In the genomic region with DNA sequence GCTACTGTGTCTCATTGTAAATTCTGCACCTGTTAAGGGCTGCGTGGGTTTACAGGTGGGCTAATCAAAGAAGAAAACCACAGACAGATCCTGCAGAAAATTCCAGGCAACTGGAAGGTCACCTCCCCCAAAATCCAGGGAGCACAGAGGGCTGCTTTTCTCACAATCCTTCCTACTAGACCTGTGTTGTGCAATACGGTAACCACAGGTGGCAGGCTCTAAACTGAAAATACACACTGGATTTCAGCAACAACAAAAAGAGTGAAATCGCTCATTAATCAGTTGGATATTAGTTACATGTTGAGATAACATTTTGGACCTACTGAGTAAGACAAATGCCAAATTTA, we compare ENCODE assay signal across 16 cellular contexts.
DNase-seq lines count a peak whose midpoint lies in the region; ATAC-seq, FAIRE-seq and TF ChIP-seq lines count a peak whose summit lies in the region.
"Had no signal": no experiment of that assay in that cellular context is flagged by ENCODE, and none has a peak within 500 bp of the region (broad histone marks: within the 10 kb centered on the region; RNA-seq: fewer than 3 reads in every experiment).

No MANE protein-coding gene starts in this region.

- H3K4me1 ChIP-seq in OCI-LY3 (ENCODE audit: low read length), result peaks cover 23% of the 10 kb centered on the region
- no peaks in the 10 kb centered on the region for H3K4me1 ChIP-seq in endodermal cell (ENCODE audit: control insufficient read depth, insufficient read depth, low read length)
- peaks cover 0 to 3% (median 0%) of the 10 kb centered on the region in 3 donors for H3K4me1 ChIP-seq in pancreas
- peaks cover 0 to 14% (median 3%) of the 10 kb centered on the region in 3 donors for H3K4me1 ChIP-seq in esophagus squamous epithelium
- H3K4me1 ChIP-seq: foreskin keratinocyte had no signal

- H3K9me3 ChIP-seq in OCI-LY3 (ENCODE audit: insufficient read depth, low read length) (no peaks in the 10 kb centered on the region), endodermal cell (ENCODE audit: control insufficient read depth, low read length) (no peaks in the 10 kb centered on the region), pancreas (no peaks in the 10 kb centered on the region), esophagus squamous epithelium (no peaks in the 10 kb centered on the region)

- TF ChIP-seq CTCF in OCI-LY3 (IDR thresholded peaks at IDR 0.05; ENCODE audit: low read depth, low read length), result no peak
- no peak for TF ChIP-seq CTCF in endodermal cell (conservative IDR thresholded peaks at IDR 0.05)
- no peak for TF ChIP-seq CTCF in pancreas (IDR thresholded peaks at IDR 0.05)
- TF ChIP-seq CTCF in esophagus squamous epithelium (IDR thresholded peaks at IDR 0.05), result no peak

- no peaks in the 10 kb centered on the region for H3K79me2 ChIP-seq in OCI-LY3 (ENCODE audit: low read length)

- ATAC-seq in pancreas (peak in 3 of 4 donors; percentile 53 to 56 (median 55)), left ventricle myocardium superior (no peak)

- no peak for FAIRE-seq in pancreas (lab: Jason Lieb, UNC)

- no peaks in the 10 kb centered on the region for H4K20me1 ChIP-seq in OCI-LY3 (ENCODE audit: insufficient read depth, low read length)

- peaks cover 13% of the 10 kb centered on the region for H3K4me1 Mint-ChIP-seq in endodermal cell

- 60 to 82% methylated on average over 2 to 3 of the region's 3 CpGs for WGBS in endodermal cell (ENCODE audit: insufficient coverage in 1 of 2, insufficient read length in 1 of 2), 2 experiments
- 43 to 47% methylated on average over 3 of the region's 3 CpGs for WGBS in pancreas, 2 donors
- 73 to 77% methylated on average over 3 of the region's 3 CpGs for WGBS in esophagus squamous epithelium, 2 donors

- TF ChIP-seq POLR2A in esophagus squamous epithelium (IDR thresholded peaks at IDR 0.05), result no peak

- peaks cover 2% of the 10 kb centered on the region for H3K27me3 Mint-ChIP-seq in endodermal cell (ENCODE audit: insufficient read depth)
- H3K27me3 Mint-ChIP-seq: stimulated activated naive CD8-positive, alpha-beta T cell treated with anti-CD3 and anti-CD28 coated beads, Interleukin-15, amount 100 ng/mL, for 72 hours had no signal

- no peak overlapping the region for H3K4me3 ChIP-seq in OCI-LY3 (ENCODE audit: low read length)
- no peak overlapping the region for H3K4me3 ChIP-seq in endodermal cell (ENCODE audit: low read length)
- H3K4me3 ChIP-seq in pancreas, result no peak overlapping the region
- H3K4me3 ChIP-seq in esophagus squamous epithelium, result no peak overlapping the region

- DNase-seq in NCI-H1694 (lab: John Stamatoyannopoulos, UW) (peak; percentile 5), NCI-H1694 treated with DMSO at 0.1 percent for 48 hours (lab: John Stamatoyannopoulos, UW) (no peak), endodermal cell (no peak), pancreas (no peak), left ventricle myocardium superior (no peak), esophagus squamous epithelium (lab: John Stamatoyannopoulos, UW) (no peak), superior temporal gyrus (ENCODE audit: extremely low spot score) (no peak)

- H3K27ac ChIP-seq in OCI-LY3 (ENCODE audit: low read length) (no peak overlapping the region), endodermal cell (ENCODE audit: low read depth, low read length) (no peak overlapping the region), pancreas (no peak overlapping the region), esophagus squamous epithelium (no peak overlapping the region)
- H3K27ac ChIP-seq: C4-2B, epithelial cell of prostate, foreskin keratinocyte had no signal

- H3K4me2 ChIP-seq in OCI-LY3 (ENCODE audit: low read length), result peak overlapping the region; percentile 47

- intact Hi-C loops in pancreas (cut with DNase I) (loop anchor here in 2 of 3 donors (5.0 to 10.0 kb wide), 3 partner anchors 191 to 421 kb away; no protein-coding TSS in a partner anchor), left ventricle myocardium superior (cut with micrococcal nuclease) (loop anchor here (5.0 to 10.0 kb wide), 3 partner anchors 178 to 408 kb away; no protein-coding TSS in a partner anchor), esophagus squamous epithelium (cut with DNase I) (loop anchor here (5.0 kb wide), 2 partner anchors 181 to 406 kb away; no protein-coding TSS in a partner anchor)

- H3K36me3 Mint-ChIP-seq in endodermal cell (ENCODE audit: low read depth), result no peaks in the 10 kb centered on the region
- H3K36me3 Mint-ChIP-seq: activated CD8-positive, alpha-beta memory T cell treated with anti-CD3 and anti-CD28 coated beads, Interleukin-2, amount 10 ng/mL, durations not matched to agents 7 days and 5 days; naive thymus-derived CD8-positive, alpha-beta T cell; type B pancreatic cell had no signal

- no peak overlapping the region for H3K9ac ChIP-seq in OCI-LY3 (ENCODE audit: low read length)
- H3K9ac ChIP-seq in endodermal cell (ENCODE audit: extremely low read depth, low read length, poor library complexity, severe bottlenecking), result no peak overlapping the region

- no peaks in the 10 kb centered on the region for H3K36me3 ChIP-seq in OCI-LY3 (replicated peaks; ENCODE audit: low read depth, low read length)
- no peaks in the 10 kb centered on the region for H3K36me3 ChIP-seq in endodermal cell (ENCODE audit: control insufficient read depth, insufficient read depth, low read length)
- H3K36me3 ChIP-seq in pancreas, result no peaks in the 10 kb centered on the region
- no peaks in the 10 kb centered on the region for H3K36me3 ChIP-seq in esophagus squamous epithelium

- H3K9me3 Mint-ChIP-seq in endodermal cell, result no peaks in the 10 kb centered on the region
- H3K9me3 Mint-ChIP-seq: naive thymus-derived CD8-positive, alpha-beta T cell; stimulated activated naive CD8-positive, alpha-beta T cell treated with anti-CD3 and anti-CD28 coated beads, Interleukin-15, amount 100 ng/mL, for 72 hours; type B pancreatic cell had no signal

- H3K4me3 Mint-ChIP-seq in endodermal cell, result no peak overlapping the region
- H3K4me3 Mint-ChIP-seq: activated CD4-positive, alpha-beta T cell treated with anti-CD3 and anti-CD28 coated beads for 36 hours; activated CD8-positive, alpha-beta memory T cell treated with anti-CD3 and anti-CD28 coated beads, Interleukin-2, amount 10 ng/mL, durations not matched to agents 7 days and 5 days; naive thymus-derived CD8-positive, alpha-beta T cell; stimulated activated naive CD8-positive, alpha-beta T cell treated with anti-CD3 and anti-CD28 coated beads, Interleukin-15, amount 100 ng/mL, for 72 hours; type B pancreatic cell had no signal

- H3K27ac Mint-ChIP-seq in endodermal cell, result peak overlapping the region; percentile 67
- H3K27ac Mint-ChIP-seq: activated CD4-positive, alpha-beta T cell treated with anti-CD3 and anti-CD28 coated beads for 36 hours; activated CD8-positive, alpha-beta memory T cell treated with anti-CD3 and anti-CD28 coated beads, Interleukin-2, amount 10 ng/mL, durations not matched to agents 7 days and 5 days; stimulated activated naive CD8-positive, alpha-beta T cell treated with anti-CD3 and anti-CD28 coated beads, Interleukin-15, amount 100 ng/mL, for 72 hours; type B pancreatic cell had no signal

- H3K27me3 ChIP-seq in OCI-LY3 (ENCODE audit: low read depth, low read length), result no peaks in the 10 kb centered on the region
- no peaks in the 10 kb centered on the region for H3K27me3 ChIP-seq in endodermal cell (ENCODE audit: control insufficient read depth, insufficient read depth, low read length, poor library complexity, severe bottlenecking)
- H3K27me3 ChIP-seq in pancreas, result no peaks in the 10 kb centered on the region
- no peaks in the 10 kb centered on the region for H3K27me3 ChIP-seq in esophagus squamous epithelium

- peak overlapping the region; percentile 63; the same call in 1 of the 2 replicates for H2AFZ ChIP-seq in OCI-LY3 (ENCODE audit: low read depth, low read length)
